ENCODE assay signal across 23 cellular contexts in the genomic region with DNA sequence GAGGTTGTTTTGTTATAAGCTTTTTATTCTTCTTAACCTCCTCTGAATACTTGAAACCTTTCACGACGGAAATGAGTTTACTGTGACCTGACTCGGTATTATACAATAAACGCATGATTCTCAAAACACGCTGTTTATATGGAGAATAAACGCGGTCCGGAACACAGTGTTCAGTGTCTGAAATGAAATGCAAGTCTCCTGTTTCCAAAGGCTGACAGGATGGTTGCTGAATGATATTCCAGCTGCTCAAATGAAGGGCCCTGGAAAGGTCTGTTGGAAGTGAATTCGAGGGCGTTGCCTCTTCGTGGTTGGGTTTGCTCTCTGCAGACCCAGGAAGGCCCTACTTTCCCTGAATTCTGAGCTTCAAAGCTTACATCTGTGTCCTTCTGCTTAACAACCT.
DNase-seq lines count a peak whose midpoint lies in the region; ATAC-seq, FAIRE-seq and TF ChIP-seq lines count a peak whose summit lies in the region.
"Had no signal": no experiment of that assay in that cellular context is flagged by ENCODE, and none has a peak within 500 bp of the region (broad histone marks: within the 10 kb centered on the region; RNA-seq: fewer than 3 reads in every experiment).

No MANE protein-coding gene starts in this region.

- no peak for DNase-seq in IMR-90
- no peak for DNase-seq in H1 (ENCODE audit: low read depth in 1 of 2, low spot score in 2 of 2)
- DNase-seq in myocyte (ENCODE audit: low read depth): peak; percentile 9
- DNase-seq in suprapubic skin (ENCODE audit: low spot score in 2 of 2): no peak
- DNase-seq in NCI-H748 (lab: John Stamatoyannopoulos, UW; ENCODE audit: unreplicated experiment): no peak
- DNase-seq: CD4-positive, CD25-positive, alpha-beta regulatory T cell; KBM-7; MV-4-11; NCI-H1105; NCI-H1436 treated with DMSO at 0.1 percent for 48 hours; NCI-H187 treated with DMSO at 0.1 percent for 48 hours; NCI-H2227 treated with DMSO at 0.1 percent for 48 hours; NCI-H526 treated with DMSO at 0.1 percent for 48 hours; OCI-M1; Peyer's patch; SHP77 treated with DMSO at 0.1 percent for 48 hours had no signal

- H3K27me3 ChIP-seq in IMR-90 (ENCODE audit: control insufficient read depth, insufficient read depth, low read length): no peaks in the 10 kb centered on the region; the same call in 1 of the 2 replicates
- H3K27me3 ChIP-seq in H1 (replicated peaks in 1 of 4; ENCODE audit: control insufficient read depth in 3 of 4, extremely low read depth in 1 of 4, insufficient read depth in 3 of 4, low read length in 3 of 4): no peaks in the 10 kb centered on the region
- no peaks in the 10 kb centered on the region for H3K27me3 ChIP-seq in suprapubic skin
- H3K27me3 ChIP-seq: BLaER1, Peyer's patch had no signal

- no peak overlapping the region; the same call in 1 of the 2 replicates for H3K14ac ChIP-seq in IMR-90 (replicated peaks; ENCODE audit: low read depth, low read length)
- no peak overlapping the region for H3K14ac ChIP-seq in H1 (ENCODE audit: insufficient read length)

- H3K9me3 ChIP-seq in IMR-90 (ENCODE audit: control insufficient read depth, insufficient read depth, low read length) (no peaks in the 10 kb centered on the region), H1 (ENCODE audit: insufficient read depth in 2 of 2, low read depth in 1 of 2, low read length in 1 of 2) (no peaks in the 10 kb centered on the region; a peak in 1 of 4 replicates), suprapubic skin (no peaks in the 10 kb centered on the region)
- H3K9me3 ChIP-seq: BLaER1, Peyer's patch had no signal

- H3K27me3 Mint-ChIP-seq in stimulated activated memory B cell treated with anti-CD40 and anti-IgM and Interleukin-4, amounts not matched to agents 10 μg/mL and 1 μg/mL and 100 μg/mL, for 72 hours: no peaks in the 10 kb centered on the region

- H3K9ac ChIP-seq in IMR-90 (ENCODE audit: low read depth, low read length): no peak overlapping the region
- H3K9ac ChIP-seq in H1 (replicated peaks in 1 of 4; ENCODE audit: extremely low read depth in 1 of 4, low read depth in 3 of 4, low read length in 3 of 4): no peak overlapping the region
- H3K9ac ChIP-seq: BLaER1 had no signal

- TF ChIP-seq EP300 in H1 (IDR thresholded peaks at IDR 0.05; ENCODE audit: borderline replicate concordance in 1 of 2, low read depth in 2 of 2, low read length in 2 of 2) (no peak), suprapubic skin (IDR thresholded peaks at IDR 0.05) (no peak)

- in situ Hi-C loops in IMR-90 (cut with MboI; ENCODE audit: low sequenced_read_pairs): no loop called here

- H3K4me1 Mint-ChIP-seq in stimulated activated memory B cell treated with anti-CD40 and anti-IgM and Interleukin-4, amounts not matched to agents 10 μg/mL and 1 μg/mL and 100 μg/mL, for 72 hours: peaks cover 56% of the 10 kb centered on the region

- ATAC-seq in IMR-90 (ENCODE audit: low read depth) (no peak), GM19035 (IDR thresholded peaks at IDR 0.05; ENCODE audit: unreplicated experiment) (no peak)
- ATAC-seq in stimulated activated memory B cell treated with anti-CD40 and anti-IgM and Interleukin-4, amounts not matched to agents 10 μg/mL and 1 μg/mL and 100 μg/mL, for 72 hours: no peak
- ATAC-seq: HepG2 had no signal

- H3K4ac ChIP-seq in IMR-90 (ENCODE audit: low read depth, low read length) (no peak overlapping the region), H1 (replicated peaks; ENCODE audit: insufficient read length, low read depth, low read length) (no peak overlapping the region)

- H4K20me1 ChIP-seq in IMR-90 (ENCODE audit: insufficient read depth, low read length) (no peaks in the 10 kb centered on the region), H1 (replicated peaks in 1 of 2; ENCODE audit: control insufficient read depth in 1 of 2, insufficient read depth in 2 of 2, low read length in 2 of 2) (no peaks in the 10 kb centered on the region)
- H4K20me1 ChIP-seq: BLaER1 had no signal

- intact Hi-C loops in IMR-90 (cut with micrococcal nuclease): no loop called here

- no peak overlapping the region for H3K23ac ChIP-seq in IMR-90 (ENCODE audit: low read depth, low read length)
- no peak overlapping the region for H3K23ac ChIP-seq in H1 (ENCODE audit: insufficient read length)

- H3K18ac ChIP-seq in IMR-90 (ENCODE audit: low read depth, low read length) (no peak overlapping the region), H1 (ENCODE audit: extremely low read depth, low read length) (no peak overlapping the region)

- H3K4me3 ChIP-seq in IMR-90 (ENCODE audit: insufficient read depth, low read depth, low read length) (no peak overlapping the region), H1 (ENCODE audit: extremely low read depth in 1 of 4, insufficient read depth in 2 of 4, low read depth in 3 of 4, low read length in 4 of 4) (no peak overlapping the region), suprapubic skin (no peak overlapping the region)
- H3K4me3 ChIP-seq: BLaER1, Peyer's patch, SK-N-MC had no signal

- 0 out of 4 replicates have a peak overlapping the region, but pooled peaks of 1 of the 2 experiments have one; percentile 35 for H4K8ac ChIP-seq in IMR-90 (ENCODE audit: low read depth in 2 of 2, low read length in 2 of 2)
- H4K8ac ChIP-seq in H1 (ENCODE audit: extremely low read depth, insufficient read depth, low read length): peak overlapping the region; percentile 90; the same call in 1 of the 2 replicates

- H2BK12ac ChIP-seq in H1 (ENCODE audit: low read depth, low read length): peak overlapping the region; percentile 45

- TF ChIP-seq POLR2A in IMR-90 (IDR thresholded peaks at IDR 0.05; ENCODE audit: low read depth, low read length): no peak
- no peak for TF ChIP-seq POLR2A in H1 (IDR thresholded peaks at IDR 0.05; ENCODE audit: control extremely low read depth in 1 of 2, low read depth in 2 of 2, low read length in 2 of 2)
- no peak for TF ChIP-seq POLR2A in suprapubic skin (IDR thresholded peaks at IDR 0.05)

- no peaks in the 10 kb centered on the region for H3K79me2 ChIP-seq in H1 (ENCODE audit: control insufficient read depth in 1 of 2, insufficient read depth in 2 of 2, low read length in 2 of 2)

- H3K9me1 ChIP-seq in IMR-90 (ENCODE audit: insufficient read depth, low read length): no peaks in the 10 kb centered on the region; the same call in 1 of the 2 replicates

- H3K27ac Mint-ChIP-seq in stimulated activated memory B cell treated with anti-CD40 and anti-IgM and Interleukin-4, amounts not matched to agents 10 μg/mL and 1 μg/mL and 100 μg/mL, for 72 hours: peak overlapping the region; percentile 40

- WGBS in IMR-90 (ENCODE audit: extremely low coverage in 2 of 2, insufficient read length in 1 of 2), 2 experiments: no CpG with 5 or more reads among the region's 11 CpGs
- 92% methylated on average over 11 of the region's 11 CpGs; no CpG with 5 or more reads in 1 of the 2 experiments for WGBS in H1 (ENCODE audit: extremely low coverage in 1 of 2, insufficient coverage in 1 of 2, insufficient read length in 1 of 2, insufficient replicate concordance in 2 of 2, low coverage in 1 of 2, low lambda C conversion rate in 2 of 2, missing lambda C conversion rate in 1 of 2), 2 experiments
- 88% methylated on average over 11 of the region's 11 CpGs for WGBS in suprapubic skin

- BruUV-seq in IMR-90 (replicated peaks; lab: Mats Ljungman, UMichigan): no TSS peak

- CTCF ChIA-PET in IMR-90 (lab: Yijun Ruan, JAX): no interaction called here
- CTCF ChIA-PET in H1 (lab: Charles Lee; ENCODE audit: partially characterized antibody): interaction anchor here (0.6 to 0.8 kb wide), 2 partner anchors 14 to 22 kb away, joined by 3 to 4 read pairs; no protein-coding TSS in a partner anchor

- H4K5ac ChIP-seq in IMR-90 (ENCODE audit: low read depth, low read length): no peak overlapping the region
- H4K5ac ChIP-seq in H1 (ENCODE audit: insufficient read length, low read depth, low read length): no peak overlapping the region

- H2BK15ac ChIP-seq in IMR-90 (ENCODE audit: low read depth, low read length) (no peak overlapping the region), H1 (ENCODE audit: low read length) (no peak overlapping the region)

- H3K27ac ChIP-seq in IMR-90 (ENCODE audit: insufficient read depth, low read length) (no peak overlapping the region), H1 (ENCODE audit: low read depth, low read length) (no peak overlapping the region), suprapubic skin (no peak overlapping the region)
- H3K27ac ChIP-seq: BLaER1, SK-N-MC had no signal

- peaks cover 2% of the 10 kb centered on the region; the same call in 1 of the 2 replicates for H3K4me1 ChIP-seq in IMR-90 (ENCODE audit: control insufficient read depth, insufficient read depth, low read length)
- H3K4me1 ChIP-seq in H1 (replicated peaks in 1 of 4; ENCODE audit: control insufficient read depth in 3 of 4, insufficient read depth in 4 of 4, low read length in 3 of 4): peaks cover 2 to 13% (median 10%) of the 10 kb centered on the region in 4 experiments
- H3K4me1 ChIP-seq in suprapubic skin: peaks cover 2% of the 10 kb centered on the region

- H2BK120ac ChIP-seq in IMR-90 (ENCODE audit: low read depth, low read length) (no peak overlapping the region), H1 (replicated peaks; ENCODE audit: low read depth, low read length) (no peak overlapping the region)

- no peak overlapping the region for H2AK5ac ChIP-seq in IMR-90 (ENCODE audit: low read depth, low read length)
- no peak overlapping the region for H2AK5ac ChIP-seq in H1 (ENCODE audit: low read depth, low read length)

- FAIRE-seq in H1 (lab: Jason Lieb, UNC): no peak
- FAIRE-seq: A204.1, D721Med, HepG2 had no signal

- H2BK20ac ChIP-seq in IMR-90 (ENCODE audit: low read depth, low read length) (no peak overlapping the region), H1 (ENCODE audit: low read length) (peak overlapping the region; percentile 87; the same call in 1 of the 2 replicates)

- H3K36me3 ChIP-seq in IMR-90 (ENCODE audit: control insufficient read depth, insufficient read depth, low read length): no peaks in the 10 kb centered on the region
- no peaks in the 10 kb centered on the region for H3K36me3 ChIP-seq in H1 (ENCODE audit: control insufficient read depth in 2 of 4, insufficient read depth in 4 of 4, low read length in 3 of 4)
- no peaks in the 10 kb centered on the region for H3K36me3 ChIP-seq in suprapubic skin
- H3K36me3 ChIP-seq: BLaER1, Peyer's patch had no signal

- H4K91ac ChIP-seq in IMR-90 (ENCODE audit: insufficient read depth, low read depth, low read length) (no peak overlapping the region; the same call in 1 of the 2 replicates), H1 (replicated peaks; ENCODE audit: insufficient read length, low read length) (no peak overlapping the region)

- H3K4me2 ChIP-seq in IMR-90 (ENCODE audit: low read depth, low read length) (no peak overlapping the region), H1 (ENCODE audit: insufficient read depth in 1 of 2, low read depth in 2 of 2, low read length in 2 of 2) (no peak overlapping the region)
- H3K4me2 ChIP-seq: BLaER1 had no signal

- H3K79me1 ChIP-seq in IMR-90 (ENCODE audit: low read depth in 1 of 2, low read length in 2 of 2): no peaks in the 10 kb centered on the region
- no peaks in the 10 kb centered on the region for H3K79me1 ChIP-seq in H1 (ENCODE audit: low read depth, low read length)

- no peaks in the 10 kb centered on the region for H3K36me3 Mint-ChIP-seq in stimulated activated memory B cell treated with anti-CD40 and anti-IgM and Interleukin-4, amounts not matched to agents 10 μg/mL and 1 μg/mL and 100 μg/mL, for 72 hours
- H3K36me3 Mint-ChIP-seq: CD4-positive, CD25-positive, alpha-beta regulatory T cell had no signal

- H2AFZ ChIP-seq in IMR-90 (replicated peaks; ENCODE audit: low read length, poor library complexity) (peak overlapping the region; percentile 78), H1 (ENCODE audit: low read length) (no peak overlapping the region)

- POLR2A ChIA-PET in IMR-90 (lab: Charles Lee; ENCODE audit: unreplicated experiment): no interaction called here
- POLR2A ChIA-PET in H1 (lab: Charles Lee; ENCODE audit: partially characterized antibody): interaction anchor here (0.6 to 0.9 kb wide), 2 partner anchors 99 to 103 kb away, joined by 3 read pairs; no protein-coding TSS in a partner anchor

- H3K23me2 ChIP-seq in H1 (ENCODE audit: low read depth, low read length): no peaks in the 10 kb centered on the region

- no peak overlapping the region for H2AK9ac ChIP-seq in IMR-90 (replicated peaks; ENCODE audit: low read depth, low read length, poor library complexity)

- H3K56ac ChIP-seq in IMR-90 (ENCODE audit: extremely low read depth, insufficient read depth, low read length) (no peak overlapping the region; the same call in 1 of the 2 replicates), H1 (replicated peaks; ENCODE audit: insufficient read length, low read depth, low read length) (no peak overlapping the region)

- no peaks in the 10 kb centered on the region for H3K9me3 Mint-ChIP-seq in stimulated activated memory B cell treated with anti-CD40 and anti-IgM and Interleukin-4, amounts not matched to agents 10 μg/mL and 1 μg/mL and 100 μg/mL, for 72 hours

- TF ChIP-seq RAD21 in IMR-90 (IDR thresholded peaks at IDR 0.05; ENCODE audit: low read length) (no peak), H1 (IDR thresholded peaks at IDR 0.05 in 1 of 2, conservative IDR thresholded peaks at IDR 0.05 in 1 of 2; ENCODE audit: low read depth in 2 of 2, low read length in 2 of 2) (no peak)

- TF ChIP-seq CTCF in IMR-90 (conservative IDR thresholded peaks at IDR 0.05; ENCODE audit: low read depth, low read length) (no peak), H1 (IDR thresholded peaks at IDR 0.05; ENCODE audit: control extremely low read depth in 1 of 3, insufficient read depth in 1 of 3, low read depth in 1 of 3, low read length in 3 of 3) (no peak), suprapubic skin (IDR thresholded peaks at IDR 0.05) (no peak)

- H3K4me3 Mint-ChIP-seq in stimulated activated memory B cell treated with anti-CD40 and anti-IgM and Interleukin-4, amounts not matched to agents 10 μg/mL and 1 μg/mL and 100 μg/mL, for 72 hours: no peak overlapping the region

- dilution Hi-C loops in IMR-90 (cut with HindIII; ENCODE audit: low sequenced_read_pairs, unreplicated experiment): no loop called here

- H2BK5ac ChIP-seq in IMR-90 (ENCODE audit: low read depth, low read length, poor library complexity, severe bottlenecking): no peak overlapping the region
- H2BK5ac ChIP-seq in H1 (ENCODE audit: low read depth, low read length): 0 out of 2 replicates have a peak overlapping the region, but pooled peaks have one; percentile 9
